Comparison of ENCODE assay signal across 1 cellular context in genomic region chr22:26393929-26394328, GRCh38.
TF ChIP-seq lines count a peak whose summit lies in the region.

No MANE protein-coding gene starts in this region.

TF ChIP-seq in GM12878, 131 proteins besides CTCF, POLR2A, EP300 and RAD21:
- TF ChIP-seq, protein P1, sequence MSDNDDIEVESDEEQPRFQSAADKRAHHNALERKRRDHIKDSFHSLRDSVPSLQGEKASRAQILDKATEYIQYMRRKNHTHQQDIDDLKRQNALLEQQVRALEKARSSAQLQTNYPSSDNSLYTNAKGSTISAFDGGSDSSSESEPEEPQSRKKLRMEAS (IDR thresholded peaks at IDR 0.05; ENCODE audit: low read depth, low read length) = no peak
- TF ChIP-seq EGR1 (IDR thresholded peaks at IDR 0.05; ENCODE audit: borderline replicate concordance in 1 of 2, low read depth in 2 of 2, low read length in 2 of 2) (no peak), SMARCA5 (IDR thresholded peaks at IDR 0.05) (no peak), FOS (IDR thresholded peaks at IDR 0.05; ENCODE audit: borderline replicate concordance, extremely low read depth, insufficient read length) (no peak), IRF5 (IDR thresholded peaks at IDR 0.05; ENCODE audit: borderline replicate concordance) (no peak), IKZF1 (conservative IDR thresholded peaks at IDR 0.05) (no peak), CHD4 (IDR thresholded peaks at IDR 0.05) (no peak), CEBPZ (IDR thresholded peaks at IDR 0.05; ENCODE audit: low read depth, low read length) (no peak), BMI1 (IDR thresholded peaks at IDR 0.05; ENCODE audit: borderline replicate concordance) (no peak), TAF1 (IDR thresholded peaks at IDR 0.05; ENCODE audit: borderline replicate concordance, low read depth, low read length) (no peak), BRCA1 (IDR thresholded peaks at IDR 0.05; ENCODE audit: low read depth, low read length) (no peak), CREM (IDR thresholded peaks at IDR 0.05; ENCODE audit: low read depth) (no peak), SIX5 (IDR thresholded peaks at IDR 0.05; ENCODE audit: low read depth, low read length, severe bottlenecking) (no peak), PML (IDR thresholded peaks at IDR 0.05; ENCODE audit: low read length) (no peak)
- TF ChIP-seq, protein P2, sequence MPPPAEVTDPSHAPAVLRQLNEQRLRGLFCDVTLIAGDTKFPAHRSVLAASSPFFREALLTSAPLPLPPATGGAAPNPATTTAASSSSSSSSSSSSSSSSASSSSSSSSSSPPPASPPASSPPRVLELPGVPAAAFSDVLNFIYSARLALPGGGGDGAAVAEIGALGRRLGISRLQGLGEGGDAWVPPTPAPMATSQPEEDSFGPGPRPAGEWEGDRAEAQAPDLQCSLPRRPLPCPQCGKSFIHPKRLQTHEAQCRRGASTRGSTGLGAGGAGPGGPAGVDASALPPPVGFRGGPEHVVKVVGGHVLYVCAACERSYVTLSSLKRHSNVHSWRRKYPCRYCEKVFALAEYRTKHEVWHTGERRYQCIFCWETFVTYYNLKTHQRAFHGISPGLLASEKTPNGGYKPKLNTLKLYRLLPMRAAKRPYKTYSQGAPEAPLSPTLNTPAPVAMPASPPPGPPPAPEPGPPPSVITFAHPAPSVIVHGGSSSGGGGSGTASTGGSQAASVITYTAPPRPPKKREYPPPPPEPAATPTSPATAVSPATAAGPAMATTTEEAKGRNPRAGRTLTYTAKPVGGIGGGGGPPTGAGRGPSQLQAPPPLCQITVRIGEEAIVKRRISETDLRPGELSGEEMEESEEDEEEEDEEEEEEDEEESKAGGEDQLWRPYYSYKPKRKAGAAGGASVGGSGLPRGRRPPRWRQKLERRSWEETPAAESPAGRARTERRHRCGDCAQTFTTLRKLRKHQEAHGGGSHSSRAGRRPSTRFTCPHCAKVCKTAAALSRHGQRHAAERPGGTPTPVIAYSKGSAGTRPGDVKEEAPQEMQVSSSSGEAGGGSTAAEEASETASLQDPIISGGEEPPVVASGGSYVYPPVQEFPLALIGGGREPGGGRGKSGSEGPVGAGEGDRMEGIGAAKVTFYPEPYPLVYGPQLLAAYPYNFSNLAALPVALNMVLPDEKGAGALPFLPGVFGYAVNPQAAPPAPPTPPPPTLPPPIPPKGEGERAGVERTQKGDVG (CRISPR knock-in tag; IDR thresholded peaks at IDR 0.05) = no peak
- TF ChIP-seq, protein P3, sequence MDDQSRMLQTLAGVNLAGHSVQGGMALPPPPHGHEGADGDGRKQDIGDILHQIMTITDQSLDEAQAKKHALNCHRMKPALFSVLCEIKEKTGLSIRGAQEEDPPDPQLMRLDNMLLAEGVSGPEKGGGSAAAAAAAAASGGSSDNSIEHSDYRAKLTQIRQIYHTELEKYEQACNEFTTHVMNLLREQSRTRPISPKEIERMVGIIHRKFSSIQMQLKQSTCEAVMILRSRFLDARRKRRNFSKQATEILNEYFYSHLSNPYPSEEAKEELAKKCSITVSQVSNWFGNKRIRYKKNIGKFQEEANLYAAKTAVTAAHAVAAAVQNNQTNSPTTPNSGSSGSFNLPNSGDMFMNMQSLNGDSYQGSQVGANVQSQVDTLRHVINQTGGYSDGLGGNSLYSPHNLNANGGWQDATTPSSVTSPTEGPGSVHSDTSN (IDR thresholded peaks at IDR 0.05; ENCODE audit: insufficient replicate concordance, low read depth, low read length) = no peak
